8 cellular contexts compared by ENCODE assay signal in genomic region chr2:68466778-68467076, GRCh38. TPM values are rescaled to one million over a fixed set of nuclear protein-coding genes. Genes with fewer than 3 reads are reported as not detected.
A peak's percentile ranks its signal among the peaks of the same experiment; 100 is the strongest.
DNase-seq lines count a peak whose midpoint lies in the region; ATAC-seq lines count a peak whose summit lies in the region.

No MANE protein-coding gene starts in this region.

- no peaks in the 10 kb centered on the region for H3K27me3 ChIP-seq in aorta (ENCODE audit: control insufficient read depth in 1 of 2, insufficient read depth in 2 of 2, low read length in 1 of 2)

- H3K27ac ChIP-seq in caudate nucleus (ENCODE audit: low read depth, low read length) (peak overlapping the region; percentile 42), mesodermal cell (ENCODE audit: low read depth, low read length, severe bottlenecking) (peak overlapping the region; percentile 93), aorta (ENCODE audit: low read depth in 1 of 2, low read length in 2 of 2) (peak overlapping the region; percentile 11 to 20)

- DNase-seq in caudate nucleus (lab: John Stamatoyannopoulos, UW), result peak in 3 of 61 donors; percentile 58 to 80 (median 58)
- no peak for DNase-seq in aorta
- DNase-seq in AG08396 (ENCODE audit: low spot score), result no peak
- DNase-seq in AG20443 (ENCODE audit: low spot score), result no peak
- DNase-seq in DMS79 (lab: John Stamatoyannopoulos, UW), result no peak

- peak overlapping the region; percentile 87 for H3K4me3 ChIP-seq in mesodermal cell (ENCODE audit: extremely low read depth, insufficient read depth, low read length, poor library complexity, severe bottlenecking)
- peak overlapping the region; percentile 33 to 94 for H3K4me3 ChIP-seq in aorta (ENCODE audit: low read length in 2 of 2)

- peaks cover 4% of the 10 kb centered on the region for H3K36me3 ChIP-seq in mesodermal cell (ENCODE audit: control insufficient read depth, insufficient read depth, low read length)
- H3K36me3 ChIP-seq in aorta (ENCODE audit: control insufficient read depth in 1 of 2, insufficient read depth in 2 of 2, low read length in 1 of 2), result no peaks in the 10 kb centered on the region

- 0 to 1% methylated on average over 13 to 15 of the region's 18 CpGs for WGBS in mesodermal cell (ENCODE audit: insufficient coverage in 2 of 2), 2 experiments
- 0% methylated on average over 18 of the region's 18 CpGs for WGBS in aorta, 2 donors

- H3K9me3 ChIP-seq in mesodermal cell (ENCODE audit: control insufficient read depth, low read length), result no peaks in the 10 kb centered on the region
- H3K9me3 ChIP-seq in aorta (ENCODE audit: control insufficient read depth, low read length), result no peaks in the 10 kb centered on the region

- intact Hi-C loops in aorta (cut with DNase I), result loop anchor here in 1 of 2 donors (5.0 kb wide), 2 partner anchors 241 to 451 kb away; no protein-coding TSS in a partner anchor

- ATAC-seq in GM19397 (IDR thresholded peaks at IDR 0.05; ENCODE audit: unreplicated experiment) (peak; percentile 30), HG03575 (IDR thresholded peaks at IDR 0.05; ENCODE audit: extremely low read depth, insufficient number of reproducible peaks, low FRiP score, unreplicated experiment) (peak; percentile 0), aorta (ENCODE audit: low FRiP score) (peak; percentile 59)

- H3K4me1 ChIP-seq in mesodermal cell (ENCODE audit: control insufficient read depth, insufficient read depth, low read length, poor library complexity, severe bottlenecking) (peaks cover 23% of the 10 kb centered on the region), aorta (ENCODE audit: control insufficient read depth in 1 of 2, insufficient read depth in 2 of 2, low read length in 2 of 2) (no peaks in the 10 kb centered on the region)

RNA-seq across cellular contexts. Expression of gene FBXO48, which starts 0.4 kb away (rescaled TPM):
- polyA plus RNA-seq in mesodermal cell (2013, experiment 1 of 2), result 1.6 TPM
- polyA plus RNA-seq in mesodermal cell (2013, experiment 2 of 2), result 1.9 TPM
- total RNA-seq in aorta, result 1 to 10 TPM; 1.0 to 1.5 TPM
- 1 to 10 TPM in 1 of 2 donors, under 1 TPM in 1; 0.43 to 1.1 TPM for polyA plus RNA-seq in aorta

RNA-seq across cellular contexts. Expression of gene APLF, which starts 0.7 kb away (rescaled TPM):
- 9.5 TPM for polyA plus RNA-seq in mesodermal cell (2013, experiment 1 of 2)
- 10.1 TPM for polyA plus RNA-seq in mesodermal cell (2013, experiment 2 of 2)
- total RNA-seq in aorta, result 1 to 10 TPM; 7.9 to 8.7 TPM
- 1 to 10 TPM; 1.3 TPM for polyA plus RNA-seq in aorta

Comparison
In these comparisons a context has a peak if more than half of its experiments do, and no peak if none do; other contexts are left out.
1. ATAC-seq: peak in every context shown above with its lines; median percentile 59 in aorta; 30 in GM19397; 0 in HG03575.
2. H3K27ac ChIP-seq: peak in every context shown above with its lines; median percentile 93 in mesodermal cell; 42 in caudate nucleus; 16 in aorta.